ENCODE assay signal across 13 cellular contexts in the genomic region with DNA sequence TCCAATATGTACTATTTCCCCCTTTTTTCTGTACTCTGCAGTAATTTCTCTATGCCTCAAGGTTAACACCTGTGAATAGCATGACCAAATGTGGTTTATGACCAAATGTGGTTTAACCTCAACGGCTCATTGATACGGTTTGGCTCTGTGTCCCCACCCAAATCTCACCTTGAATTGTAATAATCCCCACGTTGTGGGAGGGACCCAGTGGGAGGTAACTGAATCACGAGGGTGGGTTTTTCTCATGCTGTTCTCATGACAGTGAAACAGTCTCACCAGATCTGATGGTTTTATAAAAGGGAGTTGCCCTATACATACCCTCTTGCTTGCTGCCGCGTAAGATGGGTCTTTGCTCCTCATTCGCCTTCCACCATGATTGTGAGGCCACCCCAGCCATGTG. TPM values are rescaled to one million over a fixed set of nuclear protein-coding genes. Genes with fewer than 3 reads are reported as not detected.
DNase-seq lines count a peak whose midpoint lies in the region; ATAC-seq and TF ChIP-seq lines count a peak whose summit lies in the region.
"Had no signal": no experiment of that assay in that cellular context is flagged by ENCODE, and none has a peak within 500 bp of the region (broad histone marks: within the 10 kb centered on the region; RNA-seq: fewer than 3 reads in every experiment).

No MANE protein-coding gene starts in this region.

- H3K27me3 Mint-ChIP-seq in T-cell = no peaks in the 10 kb centered on the region

- peaks cover 100% of the 10 kb centered on the region for H3K79me2 ChIP-seq in DND-41 (ENCODE audit: insufficient read depth, low read length)

- H3K27me3 ChIP-seq in DND-41 (ENCODE audit: insufficient read depth, low read length, poor library complexity) = no peaks in the 10 kb centered on the region
- H3K27me3 ChIP-seq in esophagus squamous epithelium = no peaks in the 10 kb centered on the region
- H3K27me3 ChIP-seq in suprapubic skin = no peaks in the 10 kb centered on the region
- H3K27me3 ChIP-seq: ascending aorta had no signal

- H2AFZ ChIP-seq in DND-41 (ENCODE audit: low read depth, low read length) = no peak overlapping the region

- no peaks in the 10 kb centered on the region for H3K9me3 Mint-ChIP-seq in T-cell

- peaks cover 71% of the 10 kb centered on the region for H3K36me3 Mint-ChIP-seq in T-cell

- ATAC-seq in DND-41 (ENCODE audit: insufficient read depth, low read depth) (peak; percentile 37; the same call in 2 of the 3 replicates), GM19395 (IDR thresholded peaks at IDR 0.05; ENCODE audit: unreplicated experiment) (peak; percentile 50), T-cell (replicated peaks in 1 of 4) (peak in 1 of 4 experiments; percentile 27), GM18861 (IDR thresholded peaks at IDR 0.05; ENCODE audit: unreplicated experiment) (no peak)

- H3K9ac ChIP-seq in DND-41 (ENCODE audit: low read depth, low read length) = no peak overlapping the region

- H3K4me2 ChIP-seq in DND-41 (ENCODE audit: insufficient read depth, low read length) = no peak overlapping the region

- TF ChIP-seq POLR2A in esophagus squamous epithelium (IDR thresholded peaks at IDR 0.05) (no peak), suprapubic skin (IDR thresholded peaks at IDR 0.05) (no peak)

- TF ChIP-seq CTCF in DND-41 (IDR thresholded peaks at IDR 0.05; ENCODE audit: borderline replicate concordance, extremely low read depth, low read length, poor library complexity, severe bottlenecking) = no peak
- TF ChIP-seq CTCF in esophagus squamous epithelium (IDR thresholded peaks at IDR 0.05) = no peak
- TF ChIP-seq CTCF in suprapubic skin (IDR thresholded peaks at IDR 0.05) = no peak

- DNase-seq in DND-41 (peak; percentile 28), T-cell (no peak), esophagus squamous epithelium (lab: John Stamatoyannopoulos, UW) (no peak), GF-D8 (lab: John Stamatoyannopoulos, UW) (no peak), midbrain (lab: John Stamatoyannopoulos, UW) (no peak), suprapubic skin (ENCODE audit: low spot score in 2 of 2) (no peak)
- DNase-seq: effector memory CD4-positive, alpha-beta T cell; hypothalamus; NCI-H345; SHP77 had no signal

- H3K4me1 ChIP-seq in DND-41 (ENCODE audit: insufficient read depth, low read length) (no peaks in the 10 kb centered on the region), esophagus squamous epithelium (peaks cover 0 to 22% (median 4%) of the 10 kb centered on the region in 3 donors), suprapubic skin (peaks cover 8% of the 10 kb centered on the region)
- H3K4me1 ChIP-seq: ascending aorta had no signal

- H3K36me3 ChIP-seq in DND-41 (ENCODE audit: insufficient read depth, low read length) (peaks cover 100% of the 10 kb centered on the region), esophagus squamous epithelium (peaks cover 0 to 85% (median 5%) of the 10 kb centered on the region in 3 donors), suprapubic skin (peaks cover 44% of the 10 kb centered on the region)

- H3K27ac ChIP-seq in DND-41 (ENCODE audit: low read length) = no peak overlapping the region
- H3K27ac ChIP-seq in esophagus squamous epithelium = peak overlapping the region in 3 of 4 donors; percentile 8 to 56 (median 35)
- H3K27ac ChIP-seq in suprapubic skin = no peak overlapping the region
- H3K27ac ChIP-seq: ascending aorta had no signal

- peaks cover 38 to 64% (median 64%) of the 10 kb centered on the region in 3 donors for H3K4me1 Mint-ChIP-seq in T-cell

- intact Hi-C loops in esophagus squamous epithelium (cut with DNase I) = no loop called here

- H3K4me3 ChIP-seq in DND-41 (ENCODE audit: low read depth in 1 of 2, low read length in 2 of 2) (no peak overlapping the region), esophagus squamous epithelium (no peak overlapping the region), suprapubic skin (no peak overlapping the region)
- H3K4me3 ChIP-seq: ascending aorta had no signal

- no peak for TF ChIP-seq EP300 in suprapubic skin (IDR thresholded peaks at IDR 0.05)

- CTCF ChIA-PET in T-cell (lab: Charles Lee) = no interaction called here

- WGBS in esophagus squamous epithelium, 2 donors = 64 to 75% methylated on average over 6 to 7 of the region's 7 CpGs
- 79% methylated on average over 7 of the region's 7 CpGs for WGBS in suprapubic skin

- no peaks in the 10 kb centered on the region for H3K9me3 ChIP-seq in DND-41 (ENCODE audit: insufficient read depth, low read length, severe bottlenecking)
- no peaks in the 10 kb centered on the region for H3K9me3 ChIP-seq in esophagus squamous epithelium
- H3K9me3 ChIP-seq in suprapubic skin = no peaks in the 10 kb centered on the region
- H3K9me3 ChIP-seq: ascending aorta had no signal

- POLR2A ChIA-PET in T-cell (lab: Charles Lee) = no interaction called here

- no peak overlapping the region for H3K4me3 Mint-ChIP-seq in T-cell

- peaks cover 78% of the 10 kb centered on the region for H4K20me1 ChIP-seq in DND-41 (ENCODE audit: insufficient read depth, low read length)

- H3K27ac Mint-ChIP-seq in T-cell = peak overlapping the region; percentile 45 to 60

RNA-seq across cellular contexts. Expression of gene DEK, which starts 18.7 kb away (rescaled TPM):
- total RNA-seq in T-cell (100 to 1,000 TPM in 3 of 5 donors, 10 to 100 TPM in 2; 60.7 to 113 (median 103) TPM), esophagus squamous epithelium (100 to 1,000 TPM in 1 of 4 donors, 10 to 100 TPM in 3; 69.5 to 106 (median 93.0) TPM), suprapubic skin (10 to 100 TPM; 57.6 to 90.3 (median 64.4) TPM)

Comparison
In these comparisons a context has a peak if more than half of its experiments do, and no peak if none do; other contexts are left out.
1. H3K27ac ChIP-seq: peak in esophagus squamous epithelium (3 of 4); none in DND-41 (single experiment) and suprapubic skin (single experiment).